8 cellular contexts compared by ENCODE assay signal in genomic region chr7:129611246-129612111, GRCh38. TPM values are rescaled to one million over a fixed set of nuclear protein-coding genes. Genes with fewer than 3 reads are reported as not detected.
DNase-seq lines count a peak whose midpoint lies in the region; ATAC-seq and TF ChIP-seq lines count a peak whose summit lies in the region.

Gene NRF1 (plus strand): TSS chr7:129611720. CDS start chr7:129657352, 45,632 bp downstream.

- no peaks in the 10 kb centered on the region for H3K27me3 ChIP-seq in colonic mucosa

- H3K4me3 ChIP-seq in colonic mucosa = peak within 1 kb of the TSS; percentile 66

- H3K36me3 ChIP-seq in colonic mucosa = no peaks in the 10 kb centered on the region

- ATAC-seq in GM19023 (IDR thresholded peaks at IDR 0.05; ENCODE audit: unreplicated experiment) (peak; percentile 78), HG03280 (IDR thresholded peaks at IDR 0.05; ENCODE audit: unreplicated experiment) (peak; percentile 78)

- intact Hi-C loops in colonic mucosa (cut with DNase I) = loop anchor here (5.0 kb wide), 1 partner anchor 216 kb away; no protein-coding TSS in a partner anchor

- H3K9ac ChIP-seq in colonic mucosa (ENCODE audit: low read depth in 2 of 2, low read length in 2 of 2) = peak within 1 kb of the TSS; percentile 95 to 99

- no peaks in the 10 kb centered on the region for H3K4me1 ChIP-seq in colonic mucosa

- TF ChIP-seq CTCF in colonic mucosa (IDR thresholded peaks at IDR 0.05) = no peak

- no peaks in the 10 kb centered on the region for H3K9me3 ChIP-seq in colonic mucosa

- DNase-seq in AML-193 (lab: John Stamatoyannopoulos, UW) = peak; percentile 73 to 82
- DNase-seq in NCI-H510A (lab: John Stamatoyannopoulos, UW) = peak; percentile 66
- peak; percentile 92 for DNase-seq in activated CD4-positive, alpha-beta T cell treated with anti-CD3 and anti-CD28 coated beads for 48 hours
- peak; percentile 86 for DNase-seq in colonic mucosa
- DNase-seq in left kidney (ENCODE audit: low read depth, low spot score) = peak; percentile 97
- peak; percentile 90 for DNase-seq in stimulated activated CD4-positive, alpha-beta T cell treated with anti-CD3 and anti-CD28 coated beads, Interleukin-1b, Interleukin-23, amount 100 ng/mL, for 48 hours

- H3K27ac ChIP-seq in colonic mucosa = peak within 1 kb of the TSS; percentile 87

RNA-seq across cellular contexts. Expression of gene NRF1, which starts in this region (rescaled TPM):
- 10 to 100 TPM; 13.4 to 15.7 TPM for total RNA-seq in colonic mucosa

Comparison
In these comparisons a context has a peak if more than half of its experiments do, and no peak if none do; other contexts are left out.
1. Peak in every context shown above with its lines: DNase-seq, ATAC-seq, H3K4me3 ChIP-seq and H3K27ac ChIP-seq.